ENCODE assay signal across 14 cellular contexts in genomic region chr2:237745250-237745613, GRCh38. TPM values are rescaled to one million over a fixed set of nuclear protein-coding genes. Genes with fewer than 3 reads are reported as not detected.
A peak's percentile ranks its signal among the peaks of the same experiment; 100 is the strongest.
DNase-seq lines count a peak whose midpoint lies in the region; ATAC-seq and TF ChIP-seq lines count a peak whose summit lies in the region.
"Had no signal": no experiment of that assay in that cellular context is flagged by ENCODE, and none has a peak within 500 bp of the region (broad histone marks: within the 10 kb centered on the region; RNA-seq: fewer than 3 reads in every experiment).

No MANE protein-coding gene starts in this region.

- H3K27ac Mint-ChIP-seq in MCF 10A (ENCODE audit: low read depth, unreplicated experiment) = peak overlapping the region; percentile 33
- H3K27ac Mint-ChIP-seq in activated T-helper 17 cell treated with anti-CD3 and anti-CD28 coated beads, Interleukin-2, amount 50 U/mL, for 72 hours = peak overlapping the region; percentile 88

- H3K9me3 Mint-ChIP-seq in MCF 10A (ENCODE audit: unreplicated experiment) = no peaks in the 10 kb centered on the region
- no peaks in the 10 kb centered on the region for H3K9me3 Mint-ChIP-seq in activated T-helper 17 cell treated with anti-CD3 and anti-CD28 coated beads, Interleukin-2, amount 50 U/mL, for 72 hours
- H3K9me3 Mint-ChIP-seq: naive B cell had no signal

- peaks cover 19% of the 10 kb centered on the region for H3K4me1 Mint-ChIP-seq in MCF 10A (ENCODE audit: insufficient read depth, unreplicated experiment)
- H3K4me1 Mint-ChIP-seq in activated T-helper 17 cell treated with anti-CD3 and anti-CD28 coated beads, Interleukin-2, amount 50 U/mL, for 72 hours = peaks cover 30% of the 10 kb centered on the region

- H3K27me3 Mint-ChIP-seq in MCF 10A (ENCODE audit: insufficient read depth, unreplicated experiment) = no peaks in the 10 kb centered on the region
- H3K27me3 Mint-ChIP-seq in activated T-helper 17 cell treated with anti-CD3 and anti-CD28 coated beads, Interleukin-2, amount 50 U/mL, for 72 hours = no peaks in the 10 kb centered on the region
- H3K27me3 Mint-ChIP-seq: naive B cell had no signal

- H3K4me3 ChIP-seq in breast epithelium (no peak overlapping the region), right lobe of liver (no peak overlapping the region)
- H3K4me3 ChIP-seq: body of pancreas, GM23248, tibial nerve had no signal

- no peak for ATAC-seq in activated T-helper 17 cell treated with anti-CD3 and anti-CD28 coated beads, Interleukin-2, amount 50 U/mL, for 72 hours (replicated peaks)
- ATAC-seq in right lobe of liver (no peak), GM21737 (IDR thresholded peaks at IDR 0.05; ENCODE audit: unreplicated experiment) (no peak), left ventricle myocardium superior (no peak)

- no peaks in the 10 kb centered on the region for H3K27me3 ChIP-seq in breast epithelium
- no peaks in the 10 kb centered on the region for H3K27me3 ChIP-seq in right lobe of liver
- H3K27me3 ChIP-seq: body of pancreas, tibial nerve had no signal

- CTCF ChIA-PET in MCF 10A (lab: Yijun Ruan, JAX) = interaction anchor here (0.6 to 11.1 kb wide), 38 partner anchors 9 to 1788 kb away, joined by 3 to 206 read pairs (median 4); partner anchors contain the start of gene RAB17

- BruUV-seq in MCF 10A (replicated peaks; lab: Mats Ljungman, UMichigan) = no TSS peak

- no peaks in the 10 kb centered on the region for H3K9me3 ChIP-seq in breast epithelium
- no peaks in the 10 kb centered on the region for H3K9me3 ChIP-seq in right lobe of liver
- H3K9me3 ChIP-seq: body of pancreas, tibial nerve had no signal

- H3K4me3 Mint-ChIP-seq in MCF 10A (ENCODE audit: unreplicated experiment) = no peak overlapping the region
- peak overlapping the region; percentile 21 for H3K4me3 Mint-ChIP-seq in activated T-helper 17 cell treated with anti-CD3 and anti-CD28 coated beads, Interleukin-2, amount 50 U/mL, for 72 hours
- H3K4me3 Mint-ChIP-seq: naive B cell had no signal

- TF ChIP-seq CTCF in MCF 10A (IDR thresholded peaks at IDR 0.05; ENCODE audit: unreplicated experiment) (no peak), breast epithelium (IDR thresholded peaks at IDR 0.05) (no peak), right lobe of liver (IDR thresholded peaks at IDR 0.05) (no peak)

- DNase-seq in MCF 10A (ENCODE audit: unreplicated experiment) (no peak), breast epithelium (ENCODE audit: low spot score in 2 of 2) (no peak), right lobe of liver (no peak), dermis blood vessel endothelial cell (no peak), cerebellum (ENCODE audit: low spot score) (no peak), left ventricle myocardium superior (no peak)
- DNase-seq: NCI-H2029 treated with DMSO at 0.1 percent for 48 hours, NCI-H526 treated with DMSO at 0.1 percent for 48 hours had no signal

- H3K4me1 ChIP-seq in breast epithelium (no peaks in the 10 kb centered on the region), right lobe of liver (peaks cover 0 to 43% (median 18%) of the 10 kb centered on the region in 4 donors)

- POLR2A ChIA-PET in MCF 10A (lab: Yijun Ruan, JAX) = interaction anchor here (1.0 to 4.0 kb wide), 7 partner anchors 10 to 154 kb away, joined by 3 to 53 read pairs (median 5); no protein-coding TSS in a partner anchor

- TF ChIP-seq POLR2A in breast epithelium (IDR thresholded peaks at IDR 0.05) (no peak), right lobe of liver (IDR thresholded peaks at IDR 0.05) (no peak)

- intact Hi-C loops in MCF 10A (cut with micrococcal nuclease) = loop anchor here (1.0 kb wide), 2 partner anchors 72 to 233 kb away; no protein-coding TSS in a partner anchor
- intact Hi-C loops in breast epithelium (cut with DNase I; ENCODE audit: low total_unique reads) = loop anchor here (5.0 to 10.0 kb wide), 3 partner anchors 70 to 233 kb away; no protein-coding TSS in a partner anchor
- intact Hi-C loops in right lobe of liver (cut with DNase I) = loop anchor here (10.0 kb wide), 2 partner anchors 50 to 150 kb away; partner anchors contain the start of gene RAB17 (in 1 of the 2)
- intact Hi-C loops in left ventricle myocardium superior (cut with micrococcal nuclease) = loop anchor here (5.0 kb wide), 1 partner anchor 73 kb away; no protein-coding TSS in a partner anchor

- 47% methylated on average over 5 of the region's 5 CpGs for WGBS in right lobe of liver (ENCODE audit: insufficient coverage, low coverage, low lambda C conversion rate, missing lambda C conversion rate)

- no peaks in the 10 kb centered on the region for H3K36me3 ChIP-seq in breast epithelium
- peaks cover 0 to 22% (median 8%) of the 10 kb centered on the region in 4 donors for H3K36me3 ChIP-seq in right lobe of liver

- H3K27ac ChIP-seq in breast epithelium (no peak overlapping the region), right lobe of liver (peak overlapping the region in 2 of 3 donors; percentile 69 to 96)
- H3K27ac ChIP-seq: body of pancreas, GM23248 had no signal

- H3K36me3 Mint-ChIP-seq in MCF 10A (ENCODE audit: insufficient read depth, unreplicated experiment) = peaks cover 56% of the 10 kb centered on the region
- H3K36me3 Mint-ChIP-seq in activated T-helper 17 cell treated with anti-CD3 and anti-CD28 coated beads, Interleukin-2, amount 50 U/mL, for 72 hours (ENCODE audit: low read depth) = peaks cover 94% of the 10 kb centered on the region

RNA-seq across cellular contexts. Expression of gene RBM44, which starts 53.3 kb away (rescaled TPM):
- total RNA-seq in MCF 10A (2022) (0.15 and 0.23 TPM in 2 replicates), breast epithelium (1 to 10 TPM; 1.4 to 2.5 (median 2.0) TPM), right lobe of liver (under 1 TPM; 0.07 to 0.92 (median 0.20) TPM), dermis blood vessel endothelial cell (0.65 and 0.68 TPM in 2 replicates), cerebellum (2.2 TPM), left ventricle myocardium superior (0.32 TPM)
- total RNA-seq in activated T-helper 17 cell treated with anti-CD3 and anti-CD28 coated beads, Interleukin-2, amount 50 U/mL, for 72 hours = 1 to 10 TPM; 2.1 to 3.9 TPM

Comparison
In these comparisons a context has a peak if more than half of its experiments do, and no peak if none do; other contexts are left out.
1. H3K27ac ChIP-seq: peak in right lobe of liver (2 of 3); none in breast epithelium (0 of 2).